1 cellular context compared by ENCODE assay signal in genomic region chr12:107669946-107670345, GRCh38.
TF ChIP-seq lines count a peak whose summit lies in the region.

No MANE protein-coding gene starts in this region.

TF ChIP-seq in H1, 55 proteins besides CTCF, POLR2A, EP300 and RAD21:
- TF ChIP-seq BCL11A (IDR thresholded peaks at IDR 0.05; ENCODE audit: low read depth in 2 of 2, low read length in 2 of 2) (no peak), SP1 (IDR thresholded peaks at IDR 0.05; ENCODE audit: low read depth, low read length) (no peak), MAX (IDR thresholded peaks at IDR 0.05) (no peak), RXRA (IDR thresholded peaks at IDR 0.05; ENCODE audit: insufficient read depth, low read depth, low read length) (no peak), CEBPB (IDR thresholded peaks at IDR 0.05; ENCODE audit: low read depth, low read length) (no peak), PHF8 (conservative IDR thresholded peaks at IDR 0.05; ENCODE audit: low read depth, low read length) (no peak), RFX5 (IDR thresholded peaks at IDR 0.05; ENCODE audit: borderline replicate concordance, low read depth, low read length) (no peak), JUND (IDR thresholded peaks at IDR 0.05; ENCODE audit: low read length) (no peak), SAP30 (IDR thresholded peaks at IDR 0.05; ENCODE audit: insufficient read depth, insufficient replicate concordance, low read length) (no peak), CBX5 (IDR thresholded peaks at IDR 0.05; ENCODE audit: low read depth, low read length) (no peak), KDM4A (IDR thresholded peaks at IDR 0.05; ENCODE audit: low read depth, low read length, severe bottlenecking) (no peak), MAFK (IDR thresholded peaks at IDR 0.05; ENCODE audit: low read depth, low read length) (no peak), EGR1 (IDR thresholded peaks at IDR 0.05; ENCODE audit: borderline replicate concordance, low read depth, low read length) (no peak), ATF3 (IDR thresholded peaks at IDR 0.05; ENCODE audit: insufficient read depth, low read depth, low read length) (no peak), SIX5 (IDR thresholded peaks at IDR 0.05; ENCODE audit: low read depth, low read length) (no peak), KDM5A (IDR thresholded peaks at IDR 0.05; ENCODE audit: low read length) (no peak), TEAD4 (IDR thresholded peaks at IDR 0.05; ENCODE audit: low read depth, low read length) (no peak), BACH1 (IDR thresholded peaks at IDR 0.05; ENCODE audit: low read length) (no peak)
